In the genomic region with DNA sequence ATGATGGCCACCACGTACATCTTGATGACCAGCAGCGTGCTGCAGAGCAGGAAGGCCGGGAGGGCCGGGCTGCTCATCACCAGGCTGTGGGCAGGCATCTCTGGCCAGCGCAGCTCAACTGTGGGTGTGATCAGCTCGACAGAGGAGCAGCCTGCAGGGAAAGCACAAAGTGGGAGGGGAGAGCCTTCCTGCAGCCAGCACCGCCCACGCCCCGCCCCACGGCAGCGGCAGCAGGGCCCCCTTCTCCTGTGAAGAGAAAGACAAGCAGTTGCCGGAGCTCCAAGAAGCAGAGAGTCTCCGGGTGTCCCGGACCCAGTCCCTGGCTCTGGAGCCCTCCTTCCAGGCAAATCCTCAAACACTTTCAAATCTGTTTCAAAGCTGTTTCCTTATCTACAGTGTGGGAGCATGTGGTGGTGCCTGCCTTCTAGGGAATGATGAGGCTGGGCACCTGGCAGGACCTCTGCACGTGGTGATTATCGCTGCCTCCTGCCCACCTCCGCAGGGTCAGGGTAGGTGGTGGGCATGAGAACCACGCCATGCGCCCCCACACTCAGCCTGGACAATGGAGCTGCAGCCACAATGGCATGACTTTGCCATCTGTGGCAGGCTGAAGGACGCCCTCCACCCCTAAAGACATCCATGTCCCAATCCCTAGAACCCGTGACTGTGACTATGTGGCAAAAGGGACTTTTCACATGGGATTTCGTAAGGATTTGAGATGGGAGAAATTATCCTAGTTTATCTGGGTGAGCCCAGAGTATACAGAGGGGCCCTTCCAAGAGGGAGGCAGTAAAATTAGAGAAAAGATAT, we compare ENCODE assay signal across 8 cellular contexts. TPM values are rescaled to one million over a fixed set of nuclear protein-coding genes. Genes with fewer than 3 reads are reported as not detected.
DNase-seq lines count a peak whose midpoint lies in the region; ATAC-seq, FAIRE-seq and TF ChIP-seq lines count a peak whose summit lies in the region.

A gene with protein sequence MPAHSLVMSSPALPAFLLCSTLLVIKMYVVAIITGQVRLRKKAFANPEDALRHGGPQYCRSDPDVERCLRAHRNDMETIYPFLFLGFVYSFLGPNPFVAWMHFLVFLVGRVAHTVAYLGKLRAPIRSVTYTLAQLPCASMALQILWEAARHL (minus strand): TSS at position 128 of the 810 bp plus-strand sequence. CDS start 30 bp downstream, at position 98.

- no peak within 1 kb of the TSS for H3K4me3 Mint-ChIP-seq in CD8-positive, alpha-beta T cell

- peaks cover 14% of the 10 kb centered on the region for H3K4me1 ChIP-seq in CD8-positive, alpha-beta T cell (ENCODE audit: insufficient read depth, low read length)
- H3K4me1 ChIP-seq in colonic mucosa (no peaks in the 10 kb centered on the region), HepG2 (ENCODE audit: insufficient read depth, low read length) (peaks cover 17% of the 10 kb centered on the region)

- H3K79me2 ChIP-seq in HepG2 (ENCODE audit: insufficient read depth, low read length), result no peaks in the 10 kb centered on the region

- no peak within 1 kb of the TSS for H3K27ac ChIP-seq in CD8-positive, alpha-beta T cell (ENCODE audit: low read depth, low read length)
- H3K27ac ChIP-seq in colonic mucosa (no peak within 1 kb of the TSS), HepG2 (ENCODE audit: extremely low read length, insufficient read depth, low read length) (no peak within 1 kb of the TSS)

- BruUV-seq in HepG2 (replicated peaks; lab: Mats Ljungman, UMichigan), result no TSS peak

- no peaks in the 10 kb centered on the region for H3K27me3 ChIP-seq in CD8-positive, alpha-beta T cell (ENCODE audit: insufficient read depth, low read length)
- H3K27me3 ChIP-seq in colonic mucosa (no peaks in the 10 kb centered on the region), HepG2 (ENCODE audit: control insufficient read depth in 1 of 2, insufficient read depth in 2 of 2, low read length in 2 of 2) (peaks cover 7 to 62% of the 10 kb centered on the region in 2 experiments)

- H3K27ac Mint-ChIP-seq in CD8-positive, alpha-beta T cell, result no peak within 1 kb of the TSS

- DNase-seq in CD8-positive, alpha-beta T cell, result peak; percentile 16 to 62 (median 52)
- DNase-seq in LHCN-M2 (ENCODE audit: low read depth) (peak; percentile 67), colonic mucosa (peak; percentile 78), HepG2 (ENCODE audit: low spot score) (no peak)
- DNase-seq in activated CD4-positive, alpha-beta T cell treated with anti-CD3 and anti-CD28 coated beads for 1 hour, result peak; percentile 39
- DNase-seq in stimulated activated CD4-positive, alpha-beta T cell treated with anti-CD3 and anti-CD28 coated beads, Interleukin-4, amount 100 ng/mL, for 48 hours (ENCODE audit: low read depth in 2 of 2), result peak; percentile 27 to 36

- POLR2A ChIA-PET in CD8-positive, alpha-beta T cell (lab: Charles Lee), result interaction anchor here (0.8 kb wide), 1 partner anchor 15 kb away, joined by 3 read pairs; no protein-coding TSS in a partner anchor
- POLR2A ChIA-PET in HepG2 (lab: Yijun Ruan, JAX), result no interaction called here

- in situ Hi-C loops in HepG2 (cut with HindIII; ENCODE audit: extremely low pct_ligation_motif_present, low pct_unique_long_range_greater_than_20kb), result no loop called here

- intact Hi-C loops in CD8-positive, alpha-beta T cell (cut with DNase I, micrococcal nuclease), result no loop called here
- intact Hi-C loops in colonic mucosa (cut with DNase I), result no loop called here
- intact Hi-C loops in HepG2 (cut with micrococcal nuclease; ENCODE audit: unreplicated experiment), result loop anchor here (5.0 kb wide), 1 partner anchor 39 kb away; no protein-coding TSS in a partner anchor

- H3K9me3 ChIP-seq in CD8-positive, alpha-beta T cell (ENCODE audit: low read length), result no peaks in the 10 kb centered on the region
- H3K9me3 ChIP-seq in colonic mucosa (no peaks in the 10 kb centered on the region), HepG2 (ENCODE audit: low read length) (no peaks in the 10 kb centered on the region)

- CTCF ChIA-PET in CD8-positive, alpha-beta T cell (lab: Charles Lee), result interaction anchor here (1.3 to 1.4 kb wide), 2 partner anchors 14 to 30 kb away, joined by 4 read pairs; no protein-coding TSS in a partner anchor
- CTCF ChIA-PET in HepG2 (lab: Yijun Ruan, JAX; ENCODE audit: low intra/inter-chr PET ratio, low total read pairs), result no interaction called here

- H3K36me3 Mint-ChIP-seq in CD8-positive, alpha-beta T cell, result no peaks in the 10 kb centered on the region

- no peak within 1 kb of the TSS for H2AFZ ChIP-seq in HepG2 (ENCODE audit: low read length)

- peak within 1 kb of the TSS in 1 of 2 donors; percentile 54 for H3K9ac ChIP-seq in colonic mucosa (ENCODE audit: low read depth in 2 of 2, low read length in 2 of 2)
- H3K9ac ChIP-seq in HepG2 (ENCODE audit: insufficient read depth, low read depth, low read length), result no peak within 1 kb of the TSS

- H3K9me3 Mint-ChIP-seq in CD8-positive, alpha-beta T cell, result no peaks in the 10 kb centered on the region

- no peak for TF ChIP-seq CTCF in CD8-positive, alpha-beta T cell (IDR thresholded peaks at IDR 0.05)
- TF ChIP-seq CTCF in colonic mucosa (IDR thresholded peaks at IDR 0.05), result no peak
- TF ChIP-seq CTCF in HepG2 (CRISPR knock-in tag; IDR thresholded peaks at IDR 0.05), result no peak

- H3K4me3 ChIP-seq in CD8-positive, alpha-beta T cell (ENCODE audit: low read depth, low read length), result no peak within 1 kb of the TSS
- H3K4me3 ChIP-seq in colonic mucosa, result peak within 1 kb of the TSS; percentile 23
- peak within 1 kb of the TSS in 1 of 3 experiments; percentile 47; a peak in 1 of 6 replicates for H3K4me3 ChIP-seq in HepG2 (replicated peaks in 1 of 3; ENCODE audit: insufficient read depth in 1 of 3, low read depth in 2 of 3, low read length in 3 of 3)

- H3K4me2 ChIP-seq in HepG2 (ENCODE audit: low read depth, low read length), result peak within 1 kb of the TSS; percentile 50

- 19% methylated on average over 10 of the region's 22 CpGs for WGBS in HepG2 (ENCODE audit: low lambda C conversion rate)

- TF ChIP-seq EP300 in HepG2 (IDR thresholded peaks at IDR 0.05; ENCODE audit: low read depth in 2 of 2, low read length in 2 of 2) (no peak), HepG2 (CRISPR knock-in tag; IDR thresholded peaks at IDR 0.05; ENCODE audit: borderline replicate concordance) (no peak)

- no peak for TF ChIP-seq POLR2A in HepG2 (IDR thresholded peaks at IDR 0.05; ENCODE audit: insufficient read depth in 1 of 2, low read depth in 2 of 2, low read length in 2 of 2)

- no peaks in the 10 kb centered on the region for H3K36me3 ChIP-seq in CD8-positive, alpha-beta T cell (ENCODE audit: insufficient read depth, low read length)
- H3K36me3 ChIP-seq in colonic mucosa, result no peaks in the 10 kb centered on the region
- no peaks in the 10 kb centered on the region for H3K36me3 ChIP-seq in HepG2 (replicated peaks in 1 of 2; ENCODE audit: control insufficient read depth in 1 of 2, insufficient read depth in 2 of 2, low read length in 2 of 2)

- H3K4me1 Mint-ChIP-seq in CD8-positive, alpha-beta T cell (ENCODE audit: low read depth), result peaks cover 13% of the 10 kb centered on the region

- peak; percentile 92 for ATAC-seq in CD8-positive, alpha-beta T cell
- ATAC-seq in HepG2 (peak; percentile 83), GM19395 (IDR thresholded peaks at IDR 0.05; ENCODE audit: unreplicated experiment) (no peak), HG03378 (IDR thresholded peaks at IDR 0.05; ENCODE audit: unreplicated experiment) (no peak)

- no peak for FAIRE-seq in HepG2 (lab: Jason Lieb, UNC)

- no peak for TF ChIP-seq RAD21 in HepG2 (CRISPR knock-in tag; IDR thresholded peaks at IDR 0.05)

- peaks cover 2% of the 10 kb centered on the region for H3K27me3 Mint-ChIP-seq in CD8-positive, alpha-beta T cell (ENCODE audit: low read depth)

- no peaks in the 10 kb centered on the region for H4K20me1 ChIP-seq in HepG2 (ENCODE audit: insufficient read depth, low read length)

RNA-seq across cellular contexts. Expression of the gene that starts here (rescaled TPM):
- total RNA-seq in CD8-positive, alpha-beta T cell, result under 1 TPM in 1 of 2 experiments, not detected in 1; 0.22 TPM
- total RNA-seq in LHCN-M2 (2014; rRNA removed) (0.34 and 0.64 TPM in 2 replicates), colonic mucosa (1 to 10 TPM; 2.6 to 5.1 TPM), HepG2 (2016; rRNA removed; fragmentation: Illumina TruSeq; extraction: Trizol) (0.07 TPM in 1 of 2 replicates, not detected in the other)
- polyA plus RNA-seq in LHCN-M2 (2012), result 6.6 TPM
- not detected in 2 replicates for total RNA-seq in HepG2 (2016; cell fraction: cytosol; rRNA removed; fragmentation: Illumina TruSeq; extraction: Trizol; ENCODE audit: low read depth)
- 0.13 TPM in 1 of 2 replicates, not detected in the other for total RNA-seq in HepG2 (2016; cell fraction: insoluble cytoplasmic fraction; rRNA removed; fragmentation: Illumina TruSeq; extraction: Trizol)
- not detected in 2 replicates for total RNA-seq in HepG2 (2016; cell fraction: membrane; rRNA removed; fragmentation: Illumina TruSeq; extraction: Trizol)
- not detected in 2 replicates for total RNA-seq in HepG2 (2016; cell fraction: nucleus; rRNA removed; fragmentation: Illumina TruSeq; extraction: Trizol)
- not detected in 2 replicates for polyA plus RNA-seq in HepG2 (2011; rRNA removed)
- 0.03 and 0.04 TPM in 2 replicates for polyA plus RNA-seq in HepG2 (2011; cell fraction: cytosol; rRNA removed)
- polyA plus RNA-seq in HepG2 (2011; cell fraction: nucleus; rRNA removed), result not detected in 2 replicates
- polyA plus RNA-seq in HepG2 (2012), result 0.07 TPM in 1 of 2 replicates, not detected in the other
- polyA plus RNA-seq in HepG2 (2016; cell fraction: cytosol; fragmentation: Illumina TruSeq; extraction: Trizol; ENCODE audit: low read depth), result not detected in 2 replicates
- polyA plus RNA-seq in HepG2 (2016; cell fraction: insoluble cytoplasmic fraction; fragmentation: Illumina TruSeq; extraction: Trizol; ENCODE audit: low read depth), result not detected in 2 replicates
- not detected in 2 replicates for polyA plus RNA-seq in HepG2 (2016; cell fraction: membrane; fragmentation: Illumina TruSeq; extraction: Trizol; ENCODE audit: low read depth)
- 0.36 TPM in 1 of 2 replicates, not detected in the other for polyA plus RNA-seq in HepG2 (2016; cell fraction: nucleus; fragmentation: Illumina TruSeq; extraction: Trizol; ENCODE audit: insufficient read depth, low read depth)
- 258 TPM in 1 of 2 replicates, not detected in the other for polyA minus RNA-seq in HepG2 (2011; rRNA and poly(A)+ RNA removed; ENCODE audit: low replicate concordance)
- polyA minus RNA-seq in HepG2 (2011; cell fraction: cytosol; rRNA and poly(A)+ RNA removed), result 0.88 TPM in 1 of 2 replicates, not detected in the other
- 0.64 TPM in 1 of 2 replicates, not detected in the other for polyA minus RNA-seq in HepG2 (2011; cell fraction: nucleus; rRNA and poly(A)+ RNA removed)

Comparison
In these comparisons a context has a peak if more than half of its experiments do, and no peak if none do; other contexts are left out.
1. Peak in DNase-seq and ATAC-seq in CD8-positive, alpha-beta T cell; RNA of the gene not detected or under 1 TPM.